ENCODE assay signal across 8 cellular contexts in the genomic region with DNA sequence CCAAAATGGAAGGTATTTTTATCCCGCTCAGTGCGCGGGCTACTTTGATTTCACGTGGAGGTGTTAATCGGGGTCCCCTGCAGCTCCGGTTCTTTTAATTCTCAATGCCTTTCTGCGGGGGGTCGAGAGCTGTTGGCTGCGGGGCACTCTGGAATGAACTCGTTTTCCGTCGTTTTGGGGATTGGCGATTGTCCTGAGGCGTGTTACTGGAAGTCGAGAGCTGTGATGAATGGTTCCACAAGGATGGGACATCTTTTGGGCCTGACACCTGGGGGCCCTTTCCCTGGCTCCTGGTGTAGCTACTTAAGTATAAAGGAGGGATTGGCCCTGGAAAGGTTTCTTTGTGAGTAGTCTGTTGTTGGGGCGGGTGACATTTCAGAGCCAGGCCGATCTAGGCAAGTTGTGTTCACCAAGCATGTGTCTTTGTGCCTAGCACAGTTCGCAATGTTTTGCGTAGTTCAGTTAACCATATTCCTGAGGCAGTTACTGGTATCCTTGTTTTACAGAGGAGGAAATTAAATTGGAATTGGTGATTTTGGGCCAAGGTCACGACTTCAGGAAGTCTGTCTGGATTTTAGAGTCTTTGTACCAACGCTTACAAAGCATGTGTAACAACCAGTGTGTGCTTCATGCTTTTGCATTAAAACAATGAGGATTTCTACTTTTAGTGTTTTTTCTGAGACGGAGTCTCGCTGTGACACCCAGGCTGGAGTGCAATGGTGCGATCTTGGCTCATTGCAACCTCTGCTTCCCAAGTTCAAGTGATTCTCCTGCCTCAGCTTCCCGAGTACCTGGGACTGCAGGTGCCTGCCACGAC. TPM values are rescaled to one million over a fixed set of nuclear protein-coding genes. Genes with fewer than 3 reads are reported as not detected.
DNase-seq lines count a peak whose midpoint lies in the region; ATAC-seq, FAIRE-seq and TF ChIP-seq lines count a peak whose summit lies in the region.

No MANE protein-coding gene starts in this region.

- H3K9me3 ChIP-seq in kidney (ENCODE audit: control insufficient read depth in 1 of 2, low read length in 2 of 2) (no peaks in the 10 kb centered on the region), thymus (ENCODE audit: control insufficient read depth) (no peaks in the 10 kb centered on the region)

- POLR2A ChIA-PET in activated CD4-positive, alpha-beta T cell treated with anti-CD3 and anti-CD28 coated beads, Interleukin-2, amount 10 ng/mL, durations not matched to agents 7 days and 5 days (lab: Charles Lee): interaction anchor here (1.0 to 1.2 kb wide), 2 partner anchors 11 to 15 kb away, joined by 3 to 7 read pairs; no protein-coding TSS in a partner anchor

- intact Hi-C loops in activated T-helper 2 cell treated with anti-CD3 and anti-CD28 coated beads, Interferon-gamma antibody, Interleukin-2, Interleukin-4, amounts not matched to agents 10 μg/mL and 5 μg/mL and 100 μg/mL, durations not matched to agents 14 hours and 24 hours and 36 hours (cut with micrococcal nuclease): no loop called here
- intact Hi-C loops in kidney (cut with DNase I): no loop called here

- H3K9ac ChIP-seq in kidney (ENCODE audit: low read length in 2 of 2): peak overlapping the region; percentile 99 to 100

- H3K4me1 ChIP-seq in kidney (ENCODE audit: control insufficient read depth in 1 of 2, insufficient read depth in 1 of 2, low read depth in 1 of 2, low read length in 2 of 2) (peaks cover 10 to 21% of the 10 kb centered on the region in 2 donors), thymus (ENCODE audit: control insufficient read depth, insufficient read depth, low read length) (peaks cover 14% of the 10 kb centered on the region)

- peaks cover 51% of the 10 kb centered on the region for H3K4me1 Mint-ChIP-seq in activated CD4-positive, alpha-beta T cell treated with anti-CD3 and anti-CD28 coated beads, Interleukin-2, amount 10 ng/mL, durations not matched to agents 7 days and 5 days
- peaks cover 27% of the 10 kb centered on the region for H3K4me1 Mint-ChIP-seq in activated T-helper 2 cell treated with anti-CD3 and anti-CD28 coated beads, Interferon-gamma antibody, Interleukin-2, Interleukin-4, amounts not matched to agents 10 μg/mL and 5 μg/mL and 100 μg/mL, durations not matched to agents 14 hours and 24 hours and 36 hours (ENCODE audit: low read depth)

- H3K36me3 ChIP-seq in kidney (ENCODE audit: control insufficient read depth in 1 of 2, insufficient read depth in 2 of 2, low read length in 2 of 2): peaks cover 33 to 34% of the 10 kb centered on the region in 2 donors
- peaks cover 54% of the 10 kb centered on the region for H3K36me3 ChIP-seq in thymus (ENCODE audit: control insufficient read depth, insufficient read depth)

- peaks cover 80% of the 10 kb centered on the region for H3K36me3 Mint-ChIP-seq in activated CD4-positive, alpha-beta T cell treated with anti-CD3 and anti-CD28 coated beads, Interleukin-2, amount 10 ng/mL, durations not matched to agents 7 days and 5 days (ENCODE audit: low read depth)
- peaks cover 81% of the 10 kb centered on the region for H3K36me3 Mint-ChIP-seq in activated T-helper 2 cell treated with anti-CD3 and anti-CD28 coated beads, Interferon-gamma antibody, Interleukin-2, Interleukin-4, amounts not matched to agents 10 μg/mL and 5 μg/mL and 100 μg/mL, durations not matched to agents 14 hours and 24 hours and 36 hours (ENCODE audit: low read depth)

- no peak for FAIRE-seq in kidney (lab: Jason Lieb, UNC)

- DNase-seq in activated CD4-positive, alpha-beta T cell treated with anti-CD3 and anti-CD28 coated beads, Interleukin-2, amount 10 ng/mL, durations not matched to agents 7 days and 5 days: no peak
- DNase-seq in activated CD4-positive, alpha-beta T cell treated with anti-CD3 and anti-CD28 coated beads for 1 hour: no peak
- no peak for DNase-seq in activated T-helper 2 cell treated with anti-CD3 and anti-CD28 coated beads, Interferon-gamma antibody, Interleukin-2, Interleukin-4, amounts not matched to agents 10 μg/mL and 5 μg/mL and 100 μg/mL, durations not matched to agents 14 hours and 24 hours and 36 hours (ENCODE audit: low spot score)
- no peak for DNase-seq in kidney
- DNase-seq in T-helper 9 cell: no peak
- DNase-seq in amniotic stem cell (lab: John Stamatoyannopoulos, UW): no peak

- no peaks in the 10 kb centered on the region for H3K27me3 Mint-ChIP-seq in activated CD4-positive, alpha-beta T cell treated with anti-CD3 and anti-CD28 coated beads, Interleukin-2, amount 10 ng/mL, durations not matched to agents 7 days and 5 days
- H3K27me3 Mint-ChIP-seq in activated T-helper 2 cell treated with anti-CD3 and anti-CD28 coated beads, Interferon-gamma antibody, Interleukin-2, Interleukin-4, amounts not matched to agents 10 μg/mL and 5 μg/mL and 100 μg/mL, durations not matched to agents 14 hours and 24 hours and 36 hours (ENCODE audit: low read depth): no peaks in the 10 kb centered on the region

- H3K27ac ChIP-seq in kidney (ENCODE audit: low read depth in 2 of 2, low read length in 2 of 2) (peak overlapping the region; percentile 91 to 96), thymus (ENCODE audit: low read depth) (peak overlapping the region; percentile 90)

- peak overlapping the region; percentile 89 for H3K4me3 Mint-ChIP-seq in activated CD4-positive, alpha-beta T cell treated with anti-CD3 and anti-CD28 coated beads, Interleukin-2, amount 10 ng/mL, durations not matched to agents 7 days and 5 days
- H3K4me3 Mint-ChIP-seq in activated T-helper 2 cell treated with anti-CD3 and anti-CD28 coated beads, Interferon-gamma antibody, Interleukin-2, Interleukin-4, amounts not matched to agents 10 μg/mL and 5 μg/mL and 100 μg/mL, durations not matched to agents 14 hours and 24 hours and 36 hours (ENCODE audit: low read depth): peak overlapping the region; percentile 93

- TF ChIP-seq CTCF in kidney (IDR thresholded peaks at IDR 0.05; ENCODE audit: borderline replicate concordance, extremely low read depth, insufficient read depth): no peak

- 2% methylated on average over 26 of the region's 26 CpGs for WGBS in thymus

- no peaks in the 10 kb centered on the region for H3K9me3 Mint-ChIP-seq in activated CD4-positive, alpha-beta T cell treated with anti-CD3 and anti-CD28 coated beads, Interleukin-2, amount 10 ng/mL, durations not matched to agents 7 days and 5 days
- H3K9me3 Mint-ChIP-seq in activated T-helper 2 cell treated with anti-CD3 and anti-CD28 coated beads, Interferon-gamma antibody, Interleukin-2, Interleukin-4, amounts not matched to agents 10 μg/mL and 5 μg/mL and 100 μg/mL, durations not matched to agents 14 hours and 24 hours and 36 hours: no peaks in the 10 kb centered on the region

- no peaks in the 10 kb centered on the region for H3K27me3 ChIP-seq in thymus (ENCODE audit: control insufficient read depth, insufficient read depth)

- peak overlapping the region; percentile 91 for H3K27ac Mint-ChIP-seq in activated CD4-positive, alpha-beta T cell treated with anti-CD3 and anti-CD28 coated beads, Interleukin-2, amount 10 ng/mL, durations not matched to agents 7 days and 5 days
- H3K27ac Mint-ChIP-seq in activated T-helper 2 cell treated with anti-CD3 and anti-CD28 coated beads, Interferon-gamma antibody, Interleukin-2, Interleukin-4, amounts not matched to agents 10 μg/mL and 5 μg/mL and 100 μg/mL, durations not matched to agents 14 hours and 24 hours and 36 hours: peak overlapping the region; percentile 88

- CTCF ChIA-PET in activated CD4-positive, alpha-beta T cell treated with anti-CD3 and anti-CD28 coated beads, Interleukin-2, amount 10 ng/mL, durations not matched to agents 7 days and 5 days (lab: Charles Lee): interaction anchor here (0.7 to 2.2 kb wide), 7 partner anchors 9 to 190 kb away, joined by 3 to 12 read pairs (median 3); partner anchors contain the start of gene FLT3LG

- H3K4me3 ChIP-seq in kidney (ENCODE audit: low read length in 2 of 2): peak overlapping the region; percentile 99
- peak overlapping the region; percentile 80 for H3K4me3 ChIP-seq in thymus (ENCODE audit: low read length)

- ATAC-seq in GM21447 (IDR thresholded peaks at IDR 0.05; ENCODE audit: unreplicated experiment): no peak

RNA-seq across cellular contexts. Expression of gene RPL13A, which starts 0.8 kb away (rescaled TPM):
- total RNA-seq in activated CD4-positive, alpha-beta T cell treated with anti-CD3 and anti-CD28 coated beads, Interleukin-2, amount 10 ng/mL, durations not matched to agents 7 days and 5 days: 1,000 to 10,000 TPM; 2,327 to 2,349 TPM
- total RNA-seq in activated T-helper 2 cell treated with anti-CD3 and anti-CD28 coated beads, Interferon-gamma antibody, Interleukin-2, Interleukin-4, amounts not matched to agents 10 μg/mL and 5 μg/mL and 100 μg/mL, durations not matched to agents 14 hours and 24 hours and 36 hours: 3,221 and 3,346 TPM in 2 replicates
- total RNA-seq in kidney: 2,090 TPM
- 3,309 TPM for polyA plus RNA-seq in kidney (ENCODE audit: insufficient read depth, low read depth, low replicate concordance)
- 4,231 TPM for polyA plus RNA-seq in thymus

RNA-seq across cellular contexts. Expression of gene RPS11, which starts 8.0 kb away (rescaled TPM):
- 1,000 to 10,000 TPM; 1,996 to 2,084 TPM for total RNA-seq in activated CD4-positive, alpha-beta T cell treated with anti-CD3 and anti-CD28 coated beads, Interleukin-2, amount 10 ng/mL, durations not matched to agents 7 days and 5 days
- 2,145 and 2,173 TPM in 2 replicates for total RNA-seq in activated T-helper 2 cell treated with anti-CD3 and anti-CD28 coated beads, Interferon-gamma antibody, Interleukin-2, Interleukin-4, amounts not matched to agents 10 μg/mL and 5 μg/mL and 100 μg/mL, durations not matched to agents 14 hours and 24 hours and 36 hours
- total RNA-seq in kidney: 1,449 TPM
- polyA plus RNA-seq in kidney (ENCODE audit: insufficient read depth, low read depth, low replicate concordance): 3,462 TPM
- polyA plus RNA-seq in thymus: 4,965 TPM

RNA-seq across cellular contexts. Expression of gene FLT3LG, which starts 14.2 kb away (rescaled TPM):
- 100 to 1,000 TPM; 348 to 355 TPM for total RNA-seq in activated CD4-positive, alpha-beta T cell treated with anti-CD3 and anti-CD28 coated beads, Interleukin-2, amount 10 ng/mL, durations not matched to agents 7 days and 5 days
- 49.3 and 57.9 TPM in 2 replicates for total RNA-seq in activated T-helper 2 cell treated with anti-CD3 and anti-CD28 coated beads, Interferon-gamma antibody, Interleukin-2, Interleukin-4, amounts not matched to agents 10 μg/mL and 5 μg/mL and 100 μg/mL, durations not matched to agents 14 hours and 24 hours and 36 hours
- 12.5 TPM for total RNA-seq in kidney
- 7.4 TPM for polyA plus RNA-seq in kidney (ENCODE audit: insufficient read depth, low read depth, low replicate concordance)
- polyA plus RNA-seq in thymus: 32.1 TPM

RNA-seq across cellular contexts. Expression of gene FCGRT, which starts 24.2 kb away (rescaled TPM):
- 10 to 100 TPM; 25.0 to 27.4 TPM for total RNA-seq in activated CD4-positive, alpha-beta T cell treated with anti-CD3 and anti-CD28 coated beads, Interleukin-2, amount 10 ng/mL, durations not matched to agents 7 days and 5 days
- total RNA-seq in activated T-helper 2 cell treated with anti-CD3 and anti-CD28 coated beads, Interferon-gamma antibody, Interleukin-2, Interleukin-4, amounts not matched to agents 10 μg/mL and 5 μg/mL and 100 μg/mL, durations not matched to agents 14 hours and 24 hours and 36 hours: 1.8 and 2.2 TPM in 2 replicates
- 235 TPM for total RNA-seq in kidney
- polyA plus RNA-seq in kidney (ENCODE audit: insufficient read depth, low read depth, low replicate concordance) (317 TPM), thymus (166 TPM)

RNA-seq across cellular contexts. Expression of gene ALDH16A1, which starts 35.2 kb away (rescaled TPM):
- 10 to 100 TPM; 49.2 to 60.4 TPM for total RNA-seq in activated CD4-positive, alpha-beta T cell treated with anti-CD3 and anti-CD28 coated beads, Interleukin-2, amount 10 ng/mL, durations not matched to agents 7 days and 5 days
- 26.4 and 32.5 TPM in 2 replicates for total RNA-seq in activated T-helper 2 cell treated with anti-CD3 and anti-CD28 coated beads, Interferon-gamma antibody, Interleukin-2, Interleukin-4, amounts not matched to agents 10 μg/mL and 5 μg/mL and 100 μg/mL, durations not matched to agents 14 hours and 24 hours and 36 hours
- total RNA-seq in kidney: 31.8 TPM
- polyA plus RNA-seq in kidney (ENCODE audit: insufficient read depth, low read depth, low replicate concordance) (26.8 TPM), thymus (51.6 TPM)
